Comparison of ENCODE assay signal across 1 cellular context in the genomic region with DNA sequence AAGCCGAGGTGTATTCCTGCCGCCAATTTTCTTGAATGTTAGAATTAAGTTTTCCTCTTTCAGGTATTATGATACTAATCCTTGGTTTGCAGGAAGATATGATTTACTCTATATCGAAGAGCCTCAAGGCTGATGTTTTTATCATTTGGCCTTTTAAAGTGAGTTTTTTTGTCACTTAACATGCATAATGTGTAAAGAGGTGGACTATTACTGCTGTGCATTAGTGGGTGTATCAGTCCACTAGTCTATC.
TF ChIP-seq lines count a peak whose summit lies in the region.

No MANE protein-coding gene starts in this region.

TF ChIP-seq in K562, 482 proteins besides CTCF, POLR2A, EP300 and RAD21 (continued from another document and continues in another):
- TF ChIP-seq, protein P1, sequence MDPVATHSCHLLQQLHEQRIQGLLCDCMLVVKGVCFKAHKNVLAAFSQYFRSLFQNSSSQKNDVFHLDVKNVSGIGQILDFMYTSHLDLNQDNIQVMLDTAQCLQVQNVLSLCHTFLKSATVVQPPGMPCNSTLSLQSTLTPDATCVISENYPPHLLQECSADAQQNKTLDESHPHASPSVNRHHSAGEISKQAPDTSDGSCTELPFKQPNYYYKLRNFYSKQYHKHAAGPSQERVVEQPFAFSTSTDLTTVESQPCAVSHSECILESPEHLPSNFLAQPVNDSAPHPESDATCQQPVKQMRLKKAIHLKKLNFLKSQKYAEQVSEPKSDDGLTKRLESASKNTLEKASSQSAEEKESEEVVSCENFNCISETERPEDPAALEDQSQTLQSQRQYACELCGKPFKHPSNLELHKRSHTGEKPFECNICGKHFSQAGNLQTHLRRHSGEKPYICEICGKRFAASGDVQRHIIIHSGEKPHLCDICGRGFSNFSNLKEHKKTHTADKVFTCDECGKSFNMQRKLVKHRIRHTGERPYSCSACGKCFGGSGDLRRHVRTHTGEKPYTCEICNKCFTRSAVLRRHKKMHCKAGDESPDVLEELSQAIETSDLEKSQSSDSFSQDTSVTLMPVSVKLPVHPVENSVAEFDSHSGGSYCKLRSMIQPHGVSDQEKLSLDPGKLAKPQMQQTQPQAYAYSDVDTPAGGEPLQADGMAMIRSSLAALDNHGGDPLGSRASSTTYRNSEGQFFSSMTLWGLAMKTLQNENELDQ (CRISPR knock-in tag; IDR thresholded peaks at IDR 0.05; ENCODE audit: borderline replicate concordance) = no peak
- no peak for TF ChIP-seq ZNF318 (IDR thresholded peaks at IDR 0.05; ENCODE audit: borderline replicate concordance in 1 of 2, low read depth in 1 of 2)
- TF ChIP-seq USF1 (CRISPR knock-in tag; IDR thresholded peaks at IDR 0.05) = no peak
- TF ChIP-seq MYBL2 (IDR thresholded peaks at IDR 0.05; ENCODE audit: low read depth) = 0 out of 2 replicates have a peak, but pooled peaks have one; percentile 18
- TF ChIP-seq MYBL2 (CRISPR knock-in tag; IDR thresholded peaks at IDR 0.05; ENCODE audit: borderline replicate concordance) = no peak
- TF ChIP-seq POLR2AphosphoS2 (IDR thresholded peaks at IDR 0.05; ENCODE audit: low read length) = no peak
- TF ChIP-seq, protein P2, sequence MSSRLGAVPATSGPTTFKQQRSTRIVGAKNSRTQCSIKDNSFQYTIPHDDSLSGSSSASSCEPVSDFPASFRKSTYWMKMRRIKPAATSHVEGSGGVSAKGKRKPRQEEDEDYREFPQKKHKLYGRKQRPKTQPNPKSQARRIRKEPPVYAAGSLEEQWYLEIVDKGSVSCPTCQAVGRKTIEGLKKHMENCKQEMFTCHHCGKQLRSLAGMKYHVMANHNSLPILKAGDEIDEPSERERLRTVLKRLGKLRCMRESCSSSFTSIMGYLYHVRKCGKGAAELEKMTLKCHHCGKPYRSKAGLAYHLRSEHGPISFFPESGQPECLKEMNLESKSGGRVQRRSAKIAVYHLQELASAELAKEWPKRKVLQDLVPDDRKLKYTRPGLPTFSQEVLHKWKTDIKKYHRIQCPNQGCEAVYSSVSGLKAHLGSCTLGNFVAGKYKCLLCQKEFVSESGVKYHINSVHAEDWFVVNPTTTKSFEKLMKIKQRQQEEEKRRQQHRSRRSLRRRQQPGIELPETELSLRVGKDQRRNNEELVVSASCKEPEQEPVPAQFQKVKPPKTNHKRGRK (tag; IDR thresholded peaks at IDR 0.05) = peak; percentile 66
- TF ChIP-seq, protein P3, sequence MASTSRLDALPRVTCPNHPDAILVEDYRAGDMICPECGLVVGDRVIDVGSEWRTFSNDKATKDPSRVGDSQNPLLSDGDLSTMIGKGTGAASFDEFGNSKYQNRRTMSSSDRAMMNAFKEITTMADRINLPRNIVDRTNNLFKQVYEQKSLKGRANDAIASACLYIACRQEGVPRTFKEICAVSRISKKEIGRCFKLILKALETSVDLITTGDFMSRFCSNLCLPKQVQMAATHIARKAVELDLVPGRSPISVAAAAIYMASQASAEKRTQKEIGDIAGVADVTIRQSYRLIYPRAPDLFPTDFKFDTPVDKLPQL (IDR thresholded peaks at IDR 0.05; ENCODE audit: extremely low read depth, insufficient read length) = no peak
- TF ChIP-seq TEAD2 (tag; IDR thresholded peaks at IDR 0.05) = no peak
- no peak for TF ChIP-seq SREBF2 (CRISPR knock-in tag; IDR thresholded peaks at IDR 0.05)
- peak; percentile 48; the same call in 1 of the 2 replicates for TF ChIP-seq KAT7 (CRISPR knock-in tag; IDR thresholded peaks at IDR 0.05; ENCODE audit: borderline replicate concordance)
- 0 out of 2 replicates have a peak, but pooled peaks have one; percentile 11 for TF ChIP-seq NCOR1 (IDR thresholded peaks at IDR 0.05)
- TF ChIP-seq ATF2 (CRISPR knock-in tag; IDR thresholded peaks at IDR 0.05) = no peak
- no peak for TF ChIP-seq TBP (optimal IDR thresholded peaks at IDR 0.05; ENCODE audit: low read depth, low read length)
- TF ChIP-seq CCAR2 (IDR thresholded peaks at IDR 0.05; ENCODE audit: low read depth, low read length) = no peak
- peak; percentile 23 for TF ChIP-seq HDAC3 (IDR thresholded peaks at IDR 0.05; ENCODE audit: borderline replicate concordance, partially characterized antibody)
- no peak for TF ChIP-seq KLF16 (IDR thresholded peaks at IDR 0.05)
- TF ChIP-seq, protein P4, sequence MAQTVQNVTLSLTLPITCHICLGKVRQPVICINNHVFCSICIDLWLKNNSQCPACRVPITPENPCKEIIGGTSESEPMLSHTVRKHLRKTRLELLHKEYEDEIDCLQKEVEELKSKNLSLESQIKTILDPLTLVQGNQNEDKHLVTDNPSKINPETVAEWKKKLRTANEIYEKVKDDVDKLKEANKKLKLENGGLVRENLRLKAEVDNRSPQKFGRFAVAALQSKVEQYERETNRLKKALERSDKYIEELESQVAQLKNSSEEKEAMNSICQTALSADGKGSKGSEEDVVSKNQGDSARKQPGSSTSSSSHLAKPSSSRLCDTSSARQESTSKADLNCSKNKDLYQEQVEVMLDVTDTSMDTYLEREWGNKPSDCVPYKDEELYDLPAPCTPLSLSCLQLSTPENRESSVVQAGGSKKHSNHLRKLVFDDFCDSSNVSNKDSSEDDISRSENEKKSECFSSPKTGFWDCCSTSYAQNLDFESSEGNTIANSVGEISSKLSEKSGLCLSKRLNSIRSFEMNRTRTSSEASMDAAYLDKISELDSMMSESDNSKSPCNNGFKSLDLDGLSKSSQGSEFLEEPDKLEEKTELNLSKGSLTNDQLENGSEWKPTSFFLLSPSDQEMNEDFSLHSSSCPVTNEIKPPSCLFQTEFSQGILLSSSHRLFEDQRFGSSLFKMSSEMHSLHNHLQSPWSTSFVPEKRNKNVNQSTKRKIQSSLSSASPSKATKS (CRISPR knock-in tag; IDR thresholded peaks at IDR 0.05) = no peak
- TF ChIP-seq LARP7 (IDR thresholded peaks at IDR 0.05) = no peak
- no peak for TF ChIP-seq NFATC3 (IDR thresholded peaks at IDR 0.05)
- 0 out of 2 replicates have a peak, but pooled peaks have one; percentile 48 for TF ChIP-seq GATAD2B (IDR thresholded peaks at IDR 0.05; ENCODE audit: borderline replicate concordance)
- TF ChIP-seq RBM39 (optimal IDR thresholded peaks at IDR 0.05; ENCODE audit: low read depth, low read length) = no peak
- TF ChIP-seq STAT5A (IDR thresholded peaks at IDR 0.05; ENCODE audit: borderline replicate concordance, low read length) = no peak
- TF ChIP-seq KDM1A (IDR thresholded peaks at IDR 0.05) = peak in 1 of 2 experiments; percentile 30; a peak in 1 of 4 replicates
- no peak for TF ChIP-seq ZNF184 (CRISPR knock-in tag; IDR thresholded peaks at IDR 0.05)
- no peak for TF ChIP-seq ZNF146 (CRISPR knock-in tag; IDR thresholded peaks at IDR 0.05; ENCODE audit: unreplicated experiment)
- no peak for TF ChIP-seq NELFE (IDR thresholded peaks at IDR 0.05; ENCODE audit: insufficient read depth, insufficient read length)
- peak; percentile 5; the same call in 1 of the 2 replicates for TF ChIP-seq ZSCAN29 (IDR thresholded peaks at IDR 0.05)
- no peak for TF ChIP-seq BCOR (IDR thresholded peaks at IDR 0.05)
- TF ChIP-seq ETV1 (tag; conservative IDR thresholded peaks at IDR 0.05; ENCODE audit: low read depth) = no peak
- no peak for TF ChIP-seq CREB5 (CRISPR knock-in tag; IDR thresholded peaks at IDR 0.05)
- TF ChIP-seq ELK3 (CRISPR knock-in tag; IDR thresholded peaks at IDR 0.05) = no peak
- TF ChIP-seq CBFB (CRISPR knock-in tag; IDR thresholded peaks at IDR 0.05) = no peak
- TF ChIP-seq ZBTB1 (CRISPR knock-in tag; IDR thresholded peaks at IDR 0.05; ENCODE audit: borderline replicate concordance, low read depth) = no peak
- TF ChIP-seq, protein P5, sequence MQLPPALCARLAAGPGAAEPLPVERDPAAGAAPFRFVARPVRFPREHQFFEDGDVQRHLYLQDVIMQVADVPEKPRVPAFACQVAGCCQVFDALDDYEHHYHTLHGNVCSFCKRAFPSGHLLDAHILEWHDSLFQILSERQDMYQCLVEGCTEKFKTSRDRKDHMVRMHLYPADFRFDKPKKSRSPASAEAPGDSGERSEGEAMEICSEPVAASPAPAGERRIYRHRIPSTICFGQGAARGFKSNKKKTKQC (CRISPR knock-in tag; IDR thresholded peaks at IDR 0.05) = no peak
- TF ChIP-seq L3MBTL2 (IDR thresholded peaks at IDR 0.05) = 0 out of 2 replicates have a peak, but pooled peaks have one; percentile 4
- TF ChIP-seq CBFA2T3 (IDR thresholded peaks at IDR 0.05) = no peak
- 0 out of 2 replicates have a peak, but pooled peaks have one; percentile 7 for TF ChIP-seq SMARCA5 (IDR thresholded peaks at IDR 0.05)
- TF ChIP-seq HDAC2 (IDR thresholded peaks at IDR 0.05) = no peak
- no peak for TF ChIP-seq ZNF239 (CRISPR knock-in tag; IDR thresholded peaks at IDR 0.05)
- TF ChIP-seq ELF2 (CRISPR knock-in tag; IDR thresholded peaks at IDR 0.05) = no peak
- TF ChIP-seq RFX5 (IDR thresholded peaks at IDR 0.05; ENCODE audit: low read depth, low read length) = no peak
- peak in 1 of 2 experiments; percentile 7; a peak in 1 of 4 replicates for TF ChIP-seq TRIM24 (IDR thresholded peaks at IDR 0.05)
